In the genomic region with DNA sequence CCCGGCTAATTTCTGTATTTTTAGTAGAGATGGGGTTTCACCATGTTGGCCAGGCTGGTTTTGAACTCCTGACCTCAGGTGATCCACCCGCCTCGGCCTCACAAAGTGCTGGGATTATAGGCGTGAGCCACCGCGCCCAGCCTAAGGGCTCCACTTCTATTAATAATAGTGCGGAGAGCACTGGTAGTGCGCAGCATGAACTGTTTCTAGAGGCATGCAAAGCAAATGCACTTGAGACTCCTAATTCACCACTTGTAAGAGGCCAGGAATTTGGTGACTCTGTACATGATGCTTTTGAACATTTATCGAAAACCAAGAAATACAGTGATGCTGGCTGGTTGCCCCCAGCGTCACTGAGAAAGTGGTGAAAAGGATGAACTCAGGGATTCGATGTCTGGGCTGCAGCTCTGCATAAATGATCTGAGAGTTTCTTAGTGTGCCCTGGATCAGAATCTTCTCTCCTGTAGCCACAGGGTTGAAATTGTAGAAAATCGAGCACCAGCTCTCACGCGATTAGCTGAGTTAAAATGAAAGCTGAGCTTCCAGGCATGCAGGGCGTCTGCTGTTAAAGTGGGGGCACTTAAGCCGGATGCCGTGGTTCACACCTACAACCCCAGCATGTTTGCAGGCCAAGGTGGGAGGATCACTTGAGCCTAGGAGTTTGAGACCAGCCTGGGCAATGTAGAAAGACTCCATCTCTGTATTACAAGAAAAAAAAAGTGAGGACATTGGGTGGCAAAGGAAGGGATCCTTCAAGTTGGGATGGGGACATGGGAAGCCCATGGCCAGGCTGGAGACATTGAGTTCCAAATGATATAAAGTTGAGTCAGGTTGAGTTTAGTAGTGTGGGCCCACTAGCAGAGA, we compare ENCODE assay signal across 9 cellular contexts. TPM values are rescaled to one million over a fixed set of nuclear protein-coding genes. Genes with fewer than 3 reads are reported as not detected.
A peak's percentile ranks its signal among the peaks of the same experiment; 100 is the strongest.
DNase-seq lines count a peak whose midpoint lies in the region; ATAC-seq and TF ChIP-seq lines count a peak whose summit lies in the region.
"Had no signal": no experiment of that assay in that cellular context is flagged by ENCODE, and none has a peak within 500 bp of the region (broad histone marks: within the 10 kb centered on the region; RNA-seq: fewer than 3 reads in every experiment).

No MANE protein-coding gene starts in this region.

- H3K4me1 Mint-ChIP-seq in naive thymus-derived CD8-positive, alpha-beta T cell, result peaks cover 20 to 53% (median 47%) of the 10 kb centered on the region in 4 donors

- 97% methylated on average over 17 of the region's 17 CpGs for WGBS in esophagus muscularis mucosa

- DNase-seq in activated T-helper 1 cell treated with Interleukin-2 at 50 U/mL for 16 hours (ENCODE audit: low read depth) (peak; percentile 63), breast epithelium (ENCODE audit: low spot score in 2 of 2) (no peak), esophagus muscularis mucosa (ENCODE audit: extremely low spot score) (no peak), NCI-H774 (lab: John Stamatoyannopoulos, UW) (no peak)
- peak in 8 of 10 donors; percentile 41 to 76 (median 58) for DNase-seq in naive thymus-derived CD8-positive, alpha-beta T cell

- H3K4me3 ChIP-seq in ACC112 (ENCODE audit: low read depth, low read length), result peak overlapping the region; percentile 100
- no peak overlapping the region for H3K4me3 ChIP-seq in breast epithelium
- no peak overlapping the region for H3K4me3 ChIP-seq in esophagus muscularis mucosa
- H3K4me3 ChIP-seq: SK-N-MC had no signal

- H3K9me3 ChIP-seq in breast epithelium, result no peaks in the 10 kb centered on the region
- H3K9me3 ChIP-seq in esophagus muscularis mucosa, result no peaks in the 10 kb centered on the region

- TF ChIP-seq POLR2A in breast epithelium (IDR thresholded peaks at IDR 0.05) (no peak), esophagus muscularis mucosa (IDR thresholded peaks at IDR 0.05; ENCODE audit: low read depth) (no peak)

- no peak for TF ChIP-seq CTCF in breast epithelium (IDR thresholded peaks at IDR 0.05)
- no peak for TF ChIP-seq CTCF in esophagus muscularis mucosa (IDR thresholded peaks at IDR 0.05)

- H3K4me1 ChIP-seq in ACC112 (ENCODE audit: control insufficient read depth, insufficient read depth, low read length, unreplicated experiment) (peaks cover 31% of the 10 kb centered on the region), breast epithelium (peaks cover 11 to 16% of the 10 kb centered on the region in 2 donors), esophagus muscularis mucosa (peaks cover 30 to 44% (median 38%) of the 10 kb centered on the region in 4 donors)

- H3K79me2 ChIP-seq in ACC112 (ENCODE audit: control insufficient read depth, insufficient read depth, low read length, unreplicated experiment), result peaks cover 92% of the 10 kb centered on the region

- H3K27me3 Mint-ChIP-seq in naive thymus-derived CD8-positive, alpha-beta T cell, result peaks cover 0 to 2% (median 0%) of the 10 kb centered on the region in 5 donors

- POLR2A ChIA-PET in naive thymus-derived CD8-positive, alpha-beta T cell (lab: Charles Lee), result interaction anchor here (0.6 to 6.3 kb wide), 13 partner anchors 7 to 959 kb away, joined by 3 to 50 read pairs (median 4); a partner anchor contains a TSS

- H3K27me3 ChIP-seq in ACC112 (ENCODE audit: insufficient read depth, low read length), result no peaks in the 10 kb centered on the region
- no peaks in the 10 kb centered on the region for H3K27me3 ChIP-seq in breast epithelium
- H3K27me3 ChIP-seq in esophagus muscularis mucosa, result no peaks in the 10 kb centered on the region

- intact Hi-C loops in breast epithelium (cut with DNase I; ENCODE audit: low total_unique reads) (no loop called here), esophagus muscularis mucosa (cut with DNase I) (no loop called here)

- H3K9me3 Mint-ChIP-seq in naive thymus-derived CD8-positive, alpha-beta T cell, result no peaks in the 10 kb centered on the region

- H3K27ac ChIP-seq in ACC112 (ENCODE audit: low read depth, low read length) (no peak overlapping the region), breast epithelium (no peak overlapping the region), esophagus muscularis mucosa (replicated peaks in 1 of 4) (no peak overlapping the region)
- H3K27ac ChIP-seq: SK-N-MC had no signal

- TF ChIP-seq EP300 in esophagus muscularis mucosa (IDR thresholded peaks at IDR 0.05), result no peak

- ATAC-seq in HG03469 (IDR thresholded peaks at IDR 0.05; ENCODE audit: unreplicated experiment) (peak; percentile 27), HG02588 (IDR thresholded peaks at IDR 0.05; ENCODE audit: unreplicated experiment) (no peak)
- peak; percentile 35 to 42 for ATAC-seq in naive thymus-derived CD8-positive, alpha-beta T cell

- no peak overlapping the region for H2AFZ ChIP-seq in ACC112 (ENCODE audit: low read length, unreplicated experiment)

- peak overlapping the region; percentile 85 to 99 (median 98) for H3K4me3 Mint-ChIP-seq in naive thymus-derived CD8-positive, alpha-beta T cell

- H3K36me3 Mint-ChIP-seq in naive thymus-derived CD8-positive, alpha-beta T cell, result peaks cover 4 to 23% (median 5%) of the 10 kb centered on the region in 3 donors

- H3K27ac Mint-ChIP-seq in naive thymus-derived CD8-positive, alpha-beta T cell, result peak overlapping the region in 9 of 10 donors; percentile 86 to 97 (median 97)

- H3K36me3 ChIP-seq in ACC112 (ENCODE audit: insufficient read depth, low read length) (peaks cover 41% of the 10 kb centered on the region), breast epithelium (no peaks in the 10 kb centered on the region), esophagus muscularis mucosa (peaks cover 4 to 57% (median 36%) of the 10 kb centered on the region in 4 donors)

RNA-seq across cellular contexts. Expression of a gene that starts 4.8 kb away (rescaled TPM):
- total RNA-seq in naive thymus-derived CD8-positive, alpha-beta T cell, result 100 to 1,000 TPM; 323 to 328 TPM
- polyA plus RNA-seq in naive thymus-derived CD8-positive, alpha-beta T cell, result 10 to 100 TPM; 27.1 to 52.2 (median 39.1) TPM
- 100 to 1,000 TPM in 2 of 3 donors, 10 to 100 TPM in 1; 96.0 to 111 (median 101) TPM for total RNA-seq in breast epithelium
- total RNA-seq in esophagus muscularis mucosa, result 10 to 100 TPM; 55.8 to 85.7 (median 75.9) TPM

RNA-seq across cellular contexts. Expression of a gene that starts 45.2 kb away (rescaled TPM):
- total RNA-seq in naive thymus-derived CD8-positive, alpha-beta T cell, result 10 to 100 TPM; 93.1 to 96.2 TPM
- 1 to 10 TPM; 4.8 to 8.4 (median 5.7) TPM for polyA plus RNA-seq in naive thymus-derived CD8-positive, alpha-beta T cell
- total RNA-seq in breast epithelium (10 to 100 TPM; 12.0 to 20.6 (median 19.0) TPM), esophagus muscularis mucosa (10 to 100 TPM; 11.3 to 13.8 (median 12.7) TPM)

RNA-seq across cellular contexts. Expression of a gene that starts 45.3 kb away (rescaled TPM):
- total RNA-seq in naive thymus-derived CD8-positive, alpha-beta T cell, result 100 to 1,000 TPM; 138 to 143 TPM
- polyA plus RNA-seq in naive thymus-derived CD8-positive, alpha-beta T cell, result 10 to 100 TPM; 20.1 to 36.5 (median 25.6) TPM
- total RNA-seq in breast epithelium, result 10 to 100 TPM; 28.3 to 38.1 (median 32.1) TPM
- total RNA-seq in esophagus muscularis mucosa, result 10 to 100 TPM; 12.9 to 24.4 (median 21.3) TPM

Comparison
In these comparisons a context has a peak if more than half of its experiments do, and no peak if none do; other contexts are left out.
1. DNase-seq: peak in activated T-helper 1 cell treated with Interleukin-2 at 50 U/mL for 16 hours (single experiment) and naive thymus-derived CD8-positive, alpha-beta T cell (8 of 10); none in breast epithelium (0 of 2), esophagus muscularis mucosa (single experiment) and NCI-H774 (single experiment).
2. RNA of a gene that starts 45.2 kb away (total RNA-seq): 93.1 to 96.2 TPM in naive thymus-derived CD8-positive, alpha-beta T cell; 12.0 to 20.6 TPM in breast epithelium and 11.3 to 13.8 TPM in esophagus muscularis mucosa; every median in the first group is over 4 times any median in the second.